ENCODE assay signal across 25 cellular contexts in genomic region chr6:17556014-17556413, GRCh38.
"Had no signal": no experiment of that assay in that cellular context is flagged by ENCODE, and none has a peak within 500 bp of the region (broad histone marks: within the 10 kb centered on the region; RNA-seq: fewer than 3 reads in every experiment).

No MANE protein-coding gene starts in this region.

- ATAC-seq: activated CD8-positive, alpha-beta T cell treated with anti-CD3 and anti-CD28 coated beads for 36 hours; activated T-cell treated with anti-CD3 and anti-CD28 coated beads, Interleukin-2, amount 50 U/mL, for 72 hours; activated T-helper 17 cell treated with anti-CD3 and anti-CD28 coated beads, Interleukin-2, amount 50 U/mL, for 72 hours; PC-3 had no signal

- H3K4me3 ChIP-seq: SK-N-MC had no signal

- H3K27me3 ChIP-seq: brain microvascular endothelial cell had no signal

- DNase-seq: activated CD4-positive, alpha-beta T cell treated with anti-CD3 and anti-CD28 coated beads, Interleukin-2, amount 10 ng/mL, durations not matched to agents 24 days and 14 days; activated CD4-positive, alpha-beta T cell treated with anti-CD3 and anti-CD28 coated beads, Interleukin-2, amount 50 U/mL, for 4 hours; activated CD8-positive, alpha-beta T cell treated with anti-CD3 and anti-CD28 coated beads for 36 hours; activated effector memory CD4-positive, alpha-beta T cell treated with anti-CD3 and anti-CD28 coated beads, Interleukin-2, amount 50 U/mL, for 16 hours; activated naive CD4-positive, alpha-beta T cell; activated naive CD4-positive, alpha-beta T cell treated with anti-CD3 and anti-CD28 coated beads, Interleukin-2, amount 50 U/mL, for 16 hours; activated naive CD8-positive, alpha-beta T cell treated with anti-CD3 and anti-CD28 coated beads for 36 hours; activated T-cell treated with anti-CD3 and anti-CD28 coated beads, Interleukin-2, amount 50 U/mL, for 1 hour; activated T-cell treated with anti-CD3 and anti-CD28 coated beads, Interleukin-2, amount 50 U/mL, for 72 hours; amniotic stem cell; aorta; brain microvascular endothelial cell; Karpas-422; NCI-H1105; NCI-H1417 treated with DMSO at 0.1 percent for 48 hours; NCI-H187 treated with DMSO at 0.1 percent for 48 hours; NCI-H2081; NCI-H345; NCI-H524 treated with DMSO at 0.1 percent for 48 hours; PC-3; Right ventricle myocardium superior had no signal

- FAIRE-seq: RCC 7860, TTC549 had no signal

- H3K27ac ChIP-seq: brain microvascular endothelial cell, SK-N-MC had no signal
